ENCODE assay signal across 10 cellular contexts in the genomic region with DNA sequence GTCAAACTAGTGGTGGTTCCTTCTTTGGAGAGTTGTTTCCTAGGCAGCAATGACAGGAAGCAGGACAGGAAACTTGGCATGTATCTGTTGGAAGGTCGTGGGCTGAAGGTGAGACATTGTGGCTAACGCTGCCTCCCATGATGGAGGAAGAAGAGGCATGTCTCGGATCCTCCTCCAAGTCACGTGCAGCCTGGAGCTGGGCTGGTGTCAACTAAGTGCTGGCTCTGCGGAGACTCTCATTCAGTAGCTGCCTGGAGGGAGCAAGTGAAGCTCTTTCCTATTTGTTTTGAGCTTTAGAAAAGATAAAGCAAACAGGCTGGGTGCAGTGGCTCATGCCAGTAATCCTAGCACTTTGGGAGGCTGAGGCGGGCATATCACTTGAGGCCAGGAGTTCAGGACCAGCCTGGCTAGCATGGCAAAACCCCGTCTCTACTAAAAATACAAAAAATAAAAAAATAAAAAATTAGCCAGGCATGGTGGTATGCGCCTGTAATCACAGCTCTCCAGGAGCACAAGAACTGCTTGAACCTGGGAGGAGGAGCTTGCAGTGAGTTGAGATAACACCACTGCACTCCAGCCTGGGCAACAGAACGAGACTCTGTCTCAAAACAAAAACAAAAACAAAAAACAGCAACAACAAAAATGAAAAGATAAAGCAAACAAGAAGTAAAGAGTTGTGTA. TPM values are rescaled to one million over a fixed set of nuclear protein-coding genes. Genes with fewer than 3 reads are reported as not detected.
A peak's percentile ranks its signal among the peaks of the same experiment; 100 is the strongest.
DNase-seq lines count a peak whose midpoint lies in the region; TF ChIP-seq lines count a peak whose summit lies in the region.
"Had no signal": no experiment of that assay in that cellular context is flagged by ENCODE, and none has a peak within 500 bp of the region (broad histone marks: within the 10 kb centered on the region; RNA-seq: fewer than 3 reads in every experiment).

No MANE protein-coding gene starts in this region.

- H3K9ac ChIP-seq in adipocyte (ENCODE audit: low read length) (no peak overlapping the region), smooth muscle cell (ENCODE audit: low read depth) (no peak overlapping the region)

- H3K4me2 ChIP-seq in hepatocyte: peak overlapping the region; percentile 68
- peak overlapping the region; percentile 53 for H3K4me2 ChIP-seq in smooth muscle cell

- in situ Hi-C loops in GM13977 (cut with MboI; ENCODE audit: low pct_unique_long_range_greater_than_20kb, low sequenced_read_pairs, unreplicated experiment): no loop called here

- TF ChIP-seq CTCF in HL-60 (IDR thresholded peaks at IDR 0.05; ENCODE audit: insufficient read depth, low read length): no peak
- no peak for TF ChIP-seq CTCF in hepatocyte (IDR thresholded peaks at IDR 0.05; ENCODE audit: poor library complexity)
- no peak for TF ChIP-seq CTCF in smooth muscle cell (IDR thresholded peaks at IDR 0.05; ENCODE audit: borderline replicate concordance, insufficient read depth, poor library complexity, severe bottlenecking)
- TF ChIP-seq CTCF in Peyer's patch (IDR thresholded peaks at IDR 0.05): no peak
- TF ChIP-seq CTCF in GM13977 (IDR thresholded peaks at IDR 0.05; ENCODE audit: extremely low read depth, insufficient read depth, missing control alignments): no peak

- H4K20me1 ChIP-seq in hepatocyte (ENCODE audit: insufficient read depth, poor library complexity, severe bottlenecking) (no peaks in the 10 kb centered on the region), smooth muscle cell (ENCODE audit: low read depth) (no peaks in the 10 kb centered on the region)

- H2AFZ ChIP-seq in hepatocyte (peak overlapping the region; percentile 24), smooth muscle cell (ENCODE audit: low read depth) (no peak overlapping the region)

- TF ChIP-seq POLR2A in Peyer's patch (IDR thresholded peaks at IDR 0.05): no peak

- no peaks in the 10 kb centered on the region for H3K9me2 ChIP-seq in hepatocyte (replicated peaks; ENCODE audit: insufficient read depth)

- DNase-seq in HL-60 (ENCODE audit: low read depth in 1 of 2, low spot score in 1 of 2) (peak; percentile 36 to 67), adipocyte (ENCODE audit: low read depth) (no peak), hepatocyte (ENCODE audit: low spot score) (no peak), smooth muscle cell (lab: John Stamatoyannopoulos, UW; ENCODE audit: unreplicated experiment) (no peak), HCEC 1CT (no peak), Peyer's patch (no peak), GM13977 (ENCODE audit: low spot score) (no peak)
- DNase-seq: EL, NCI-H1048, OCI-M1 had no signal

- H3K79me2 ChIP-seq in hepatocyte: no peaks in the 10 kb centered on the region
- H3K79me2 ChIP-seq in smooth muscle cell (ENCODE audit: low read depth): no peaks in the 10 kb centered on the region

- no peaks in the 10 kb centered on the region for H3K36me3 ChIP-seq in adipocyte (ENCODE audit: control insufficient read depth, insufficient read depth, low read length, severe bottlenecking)
- no peaks in the 10 kb centered on the region for H3K36me3 ChIP-seq in hepatocyte (replicated peaks; ENCODE audit: insufficient read depth, low read depth)
- no peaks in the 10 kb centered on the region for H3K36me3 ChIP-seq in smooth muscle cell (ENCODE audit: low read depth)
- H3K36me3 ChIP-seq in Peyer's patch: no peaks in the 10 kb centered on the region

- H3K4me3 ChIP-seq in HL-60 (replicated peaks; ENCODE audit: insufficient read depth, low read length) (no peak overlapping the region), adipocyte (ENCODE audit: low read length) (peak overlapping the region; percentile 67), hepatocyte (no peak overlapping the region), smooth muscle cell (no peak overlapping the region), Peyer's patch (no peak overlapping the region)

- 40% methylated on average over 9 of the region's 9 CpGs for WGBS in hepatocyte (ENCODE audit: low lambda C conversion rate, missing lambda C conversion rate)
- 40% methylated on average over 9 of the region's 9 CpGs for WGBS in smooth muscle cell (ENCODE audit: low lambda C conversion rate)

- peak overlapping the region; percentile 29 for H3K27ac ChIP-seq in HL-60 (replicated peaks)
- no peak overlapping the region for H3K27ac ChIP-seq in hepatocyte
- H3K27ac ChIP-seq in smooth muscle cell (ENCODE audit: low read depth): no peak overlapping the region
- H3K27ac ChIP-seq in Peyer's patch: no peak overlapping the region

- H3K4me1 ChIP-seq in adipocyte (ENCODE audit: control insufficient read depth, insufficient read depth, low read length): peaks cover 32% of the 10 kb centered on the region
- H3K4me1 ChIP-seq in hepatocyte (ENCODE audit: insufficient read depth): peaks cover 8% of the 10 kb centered on the region
- H3K4me1 ChIP-seq in smooth muscle cell (ENCODE audit: low read depth): peaks cover 8% of the 10 kb centered on the region
- peaks cover 0 to 8% (median 0%) of the 10 kb centered on the region in 4 donors for H3K4me1 ChIP-seq in Peyer's patch

- H3K9me3 ChIP-seq in adipocyte (ENCODE audit: control insufficient read depth, low read length) (peaks cover 8% of the 10 kb centered on the region), hepatocyte (ENCODE audit: low read depth) (no peaks in the 10 kb centered on the region), smooth muscle cell (replicated peaks; ENCODE audit: low read depth) (no peaks in the 10 kb centered on the region), Peyer's patch (no peaks in the 10 kb centered on the region)

- peaks cover 3% of the 10 kb centered on the region for H3F3A ChIP-seq in smooth muscle cell (ENCODE audit: low read depth)

- H3K27me3 ChIP-seq in HL-60 (ENCODE audit: insufficient read depth, poor library complexity, severe bottlenecking): no peaks in the 10 kb centered on the region
- no peaks in the 10 kb centered on the region for H3K27me3 ChIP-seq in adipocyte (replicated peaks; ENCODE audit: control insufficient read depth, insufficient read depth, low read length)
- H3K27me3 ChIP-seq in hepatocyte: no peaks in the 10 kb centered on the region
- no peaks in the 10 kb centered on the region for H3K27me3 ChIP-seq in smooth muscle cell (ENCODE audit: low read depth)
- no peaks in the 10 kb centered on the region for H3K27me3 ChIP-seq in Peyer's patch

RNA-seq across cellular contexts. Expression of a gene that starts 28.2 kb away (rescaled TPM):
- total RNA-seq in hepatocyte (16.5 and 16.6 TPM in 2 replicates), smooth muscle cell (4.8 and 6.8 TPM in 2 replicates), Peyer's patch (10 to 100 TPM in 3 of 4 donors, 1 to 10 TPM in 1; 9.5 to 20.6 (median 17.1) TPM)
- polyA plus RNA-seq in hepatocyte (25.1 and 42.2 TPM in 2 replicates), smooth muscle cell (13.9 and 19.2 TPM in 2 replicates)

RNA-seq across cellular contexts. Expression of a gene that starts 55.6 kb away (rescaled TPM):
- total RNA-seq in hepatocyte (222 and 231 TPM in 2 replicates), smooth muscle cell (151 and 193 TPM in 2 replicates), Peyer's patch (10 to 100 TPM; 30.5 to 87.6 (median 70.7) TPM)
- polyA plus RNA-seq in hepatocyte (240 and 271 TPM in 2 replicates), smooth muscle cell (195 and 217 TPM in 2 replicates)

Comparison
In these comparisons a context has a peak if more than half of its experiments do, and no peak if none do; other contexts are left out.
1. DNase-seq: peak in HL-60 (2 of 2); none in adipocyte (single experiment), hepatocyte (single experiment), smooth muscle cell (single experiment), HCEC 1CT (single experiment), Peyer's patch (0 of 3) and GM13977 (single experiment).